ENCODE assay signal across 13 cellular contexts in the genomic region with DNA sequence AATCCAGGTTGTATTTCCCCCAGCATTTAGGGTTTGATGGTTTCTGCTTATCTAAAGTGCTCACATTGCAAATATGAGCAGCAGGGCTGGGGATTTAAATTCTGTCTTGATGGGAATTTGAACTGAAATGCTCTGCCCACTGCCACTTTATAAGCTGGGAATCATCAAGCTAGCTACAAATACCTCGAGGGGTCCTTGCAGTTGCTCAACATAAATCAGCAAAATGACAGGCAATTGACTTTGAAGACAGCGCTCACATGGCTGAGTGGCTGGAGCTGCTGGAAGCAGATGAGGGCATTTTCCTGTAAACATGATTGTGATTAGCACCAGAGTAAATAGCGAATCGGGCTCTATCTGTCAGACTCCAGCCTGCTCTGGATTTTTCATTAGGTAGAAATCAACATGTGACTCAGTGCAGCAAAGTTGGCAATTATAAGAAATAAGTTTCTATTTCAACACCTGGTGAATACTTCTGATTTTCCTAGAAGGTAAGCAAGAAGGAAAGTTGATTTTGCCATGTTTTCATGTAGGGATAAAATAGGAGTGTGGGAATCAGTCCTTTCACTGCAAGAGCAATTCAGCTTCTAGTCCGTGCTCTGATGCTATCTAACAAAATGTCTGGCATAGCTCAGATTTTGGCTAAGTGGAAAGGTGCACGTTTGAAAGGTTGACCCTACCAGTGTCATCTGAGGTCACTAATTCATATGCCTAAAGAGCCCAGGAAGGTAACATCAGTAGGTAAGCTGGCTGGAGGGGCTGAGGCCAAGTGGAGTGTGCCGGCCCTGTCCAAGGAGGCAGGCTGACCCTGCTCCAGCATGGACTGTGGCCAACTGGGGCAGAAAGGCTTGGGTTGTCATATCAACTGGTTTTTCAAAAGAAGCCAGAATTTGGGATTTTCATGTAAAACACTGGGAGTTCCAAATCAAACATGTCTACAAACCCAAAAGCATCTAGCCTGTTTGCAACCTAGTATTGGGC. TPM values are rescaled to one million over a fixed set of nuclear protein-coding genes. Genes with fewer than 3 reads are reported as not detected.
DNase-seq lines count a peak whose midpoint lies in the region; ATAC-seq and TF ChIP-seq lines count a peak whose summit lies in the region.
"Had no signal": no experiment of that assay in that cellular context is flagged by ENCODE, and none has a peak within 500 bp of the region (broad histone marks: within the 10 kb centered on the region; RNA-seq: fewer than 3 reads in every experiment).

No MANE protein-coding gene starts in this region.

- peaks cover 55% of the 10 kb centered on the region for H3K4me1 ChIP-seq in IMR-90 (ENCODE audit: control insufficient read depth, insufficient read depth, low read length)
- H3K4me1 ChIP-seq in endodermal cell (ENCODE audit: control insufficient read depth, insufficient read depth, low read length) = peaks cover 17% of the 10 kb centered on the region

- H4K91ac ChIP-seq in IMR-90 (ENCODE audit: insufficient read depth, low read depth, low read length) = peak overlapping the region; percentile 99

- no peak overlapping the region for H2AK9ac ChIP-seq in IMR-90 (replicated peaks; ENCODE audit: low read depth, low read length, poor library complexity)

- peak overlapping the region; percentile 51 for H3K27ac ChIP-seq in IMR-90 (ENCODE audit: insufficient read depth, low read length)
- no peak overlapping the region for H3K27ac ChIP-seq in endodermal cell (ENCODE audit: low read depth, low read length)

- H3K4ac ChIP-seq in IMR-90 (ENCODE audit: low read depth, low read length) = peak overlapping the region; percentile 83

- peak overlapping the region; percentile 20 to 81 for H4K8ac ChIP-seq in IMR-90 (ENCODE audit: low read depth in 2 of 2, low read length in 2 of 2)

- H3K14ac ChIP-seq in IMR-90 (replicated peaks; ENCODE audit: low read depth, low read length) = peak overlapping the region; percentile 53

- peak overlapping the region; percentile 99 for H2BK20ac ChIP-seq in IMR-90 (ENCODE audit: low read depth, low read length)

- H3K23ac ChIP-seq in IMR-90 (ENCODE audit: low read depth, low read length) = peak overlapping the region; percentile 34

- H3K9ac ChIP-seq in IMR-90 (ENCODE audit: low read depth, low read length) (no peak overlapping the region; the same call in 1 of the 2 replicates), endodermal cell (ENCODE audit: extremely low read depth, low read length, poor library complexity, severe bottlenecking) (no peak overlapping the region)

- H3K27me3 Mint-ChIP-seq in endodermal cell (ENCODE audit: insufficient read depth) = peaks cover 20% of the 10 kb centered on the region

- no peak overlapping the region for H3K27ac Mint-ChIP-seq in endodermal cell

- H3K36me3 ChIP-seq in IMR-90 (ENCODE audit: control insufficient read depth, insufficient read depth, low read length) (no peaks in the 10 kb centered on the region), endodermal cell (ENCODE audit: control insufficient read depth, insufficient read depth, low read length) (no peaks in the 10 kb centered on the region)
- H3K36me3 ChIP-seq: HAP-1, left lung had no signal

- CTCF ChIA-PET in IMR-90 (lab: Yijun Ruan, JAX) = interaction anchor here (0.6 to 2.1 kb wide), 6 partner anchors 12 to 430 kb away, joined by 3 to 15 read pairs (median 4); no protein-coding TSS in a partner anchor

- 59% methylated on average over 3 of the region's 7 CpGs; no CpG with 5 or more reads in 1 of the 2 experiments for WGBS in IMR-90 (ENCODE audit: extremely low coverage in 2 of 2, insufficient read length in 1 of 2), 2 experiments
- WGBS in endodermal cell (ENCODE audit: insufficient coverage in 1 of 2, insufficient read length in 1 of 2), 2 experiments = 86% methylated on average over 7 of the region's 7 CpGs

- no peaks in the 10 kb centered on the region for H3K9me3 Mint-ChIP-seq in endodermal cell

- POLR2A ChIA-PET in IMR-90 (lab: Charles Lee; ENCODE audit: unreplicated experiment) = interaction anchor here (0.9 to 2.0 kb wide), 2 partner anchors 179 to 241 kb away, joined by 4 to 6 read pairs; no protein-coding TSS in a partner anchor

- H2AFZ ChIP-seq in IMR-90 (replicated peaks; ENCODE audit: low read length, poor library complexity) = no peak overlapping the region

- H3K4me3 Mint-ChIP-seq in endodermal cell = no peak overlapping the region

- no peak for TF ChIP-seq RAD21 in IMR-90 (IDR thresholded peaks at IDR 0.05; ENCODE audit: low read length)

- peak overlapping the region; percentile 60 for H2AK5ac ChIP-seq in IMR-90 (ENCODE audit: low read depth, low read length)

- peak overlapping the region; percentile 90 for H3K18ac ChIP-seq in IMR-90 (ENCODE audit: low read depth, low read length)

- TF ChIP-seq CTCF in IMR-90 (conservative IDR thresholded peaks at IDR 0.05; ENCODE audit: low read depth, low read length) (no peak), endodermal cell (conservative IDR thresholded peaks at IDR 0.05) (no peak)

- ATAC-seq in IMR-90 (ENCODE audit: low read depth) (no peak), GM19328 (IDR thresholded peaks at IDR 0.05; ENCODE audit: unreplicated experiment) (no peak)
- ATAC-seq: left lung had no signal

- in situ Hi-C loops in IMR-90 (cut with MboI; ENCODE audit: low sequenced_read_pairs) = loop anchor here (10.0 kb wide), 1 partner anchor 192 kb away; no protein-coding TSS in a partner anchor

- H3K9me3 ChIP-seq in IMR-90 (ENCODE audit: control insufficient read depth, insufficient read depth, low read length) (no peaks in the 10 kb centered on the region), endodermal cell (ENCODE audit: control insufficient read depth, low read length) (no peaks in the 10 kb centered on the region)
- H3K9me3 ChIP-seq: HAP-1, left lung had no signal

- peaks cover 4 to 20% of the 10 kb centered on the region in 2 experiments; a peak in 3 of 4 replicates for H3K79me1 ChIP-seq in IMR-90 (ENCODE audit: low read depth in 1 of 2, low read length in 2 of 2)

- H3K27me3 ChIP-seq in IMR-90 (ENCODE audit: control insufficient read depth, insufficient read depth, low read length) = no peaks in the 10 kb centered on the region
- peaks cover 16% of the 10 kb centered on the region for H3K27me3 ChIP-seq in endodermal cell (ENCODE audit: control insufficient read depth, insufficient read depth, low read length, poor library complexity, severe bottlenecking)

- no peak for DNase-seq in IMR-90
- peak; percentile 84 for DNase-seq in NCI-H82 (lab: John Stamatoyannopoulos, UW)
- peak; percentile 21 for DNase-seq in endodermal cell
- DNase-seq in renal cortical epithelial cell (ENCODE audit: low read depth) = peak; percentile 38
- no peak for DNase-seq in NCI-H226
- no peak for DNase-seq in NCI-H146 treated with DMSO at 0.1 percent for 48 hours (lab: John Stamatoyannopoulos, UW; ENCODE audit: unreplicated experiment)
- no peak for DNase-seq in COLO829 (ENCODE audit: low spot score)
- DNase-seq: activated CD4-positive, alpha-beta T cell treated with anti-CD3 and anti-CD28 coated beads for 1 hour; activated naive CD4-positive, alpha-beta T cell; left lung had no signal

- peaks cover 34% of the 10 kb centered on the region for H3K9me1 ChIP-seq in IMR-90 (ENCODE audit: insufficient read depth, low read length)

- no peak overlapping the region for H3K4me2 ChIP-seq in IMR-90 (ENCODE audit: low read depth, low read length)

- peak overlapping the region; percentile 92 for H2BK15ac ChIP-seq in IMR-90 (ENCODE audit: low read depth, low read length)

- BruUV-seq in IMR-90 (replicated peaks; lab: Mats Ljungman, UMichigan) = no TSS peak

- peaks cover 51% of the 10 kb centered on the region for H3K4me1 Mint-ChIP-seq in endodermal cell

- H4K20me1 ChIP-seq in IMR-90 (ENCODE audit: insufficient read depth, low read length) = no peaks in the 10 kb centered on the region

- H3K36me3 Mint-ChIP-seq in endodermal cell (ENCODE audit: low read depth) = peaks cover 2% of the 10 kb centered on the region

- H2BK5ac ChIP-seq in IMR-90 (ENCODE audit: low read depth, low read length, poor library complexity, severe bottlenecking) = peak overlapping the region; percentile 95

- H4K5ac ChIP-seq in IMR-90 (ENCODE audit: low read depth, low read length) = peak overlapping the region; percentile 77

- H2BK120ac ChIP-seq in IMR-90 (ENCODE audit: low read depth, low read length) = peak overlapping the region; percentile 100

- H3K4me3 ChIP-seq in IMR-90 (ENCODE audit: insufficient read depth, low read depth, low read length) = no peak overlapping the region
- no peak overlapping the region for H3K4me3 ChIP-seq in endodermal cell (ENCODE audit: low read length)
- H3K4me3 ChIP-seq: HAP-1, left lung had no signal

- intact Hi-C loops in IMR-90 (cut with micrococcal nuclease) = loop anchor here (5.0 to 10.0 kb wide), 3 partner anchors 195 to 732 kb away; no protein-coding TSS in a partner anchor

- TF ChIP-seq POLR2A in IMR-90 (IDR thresholded peaks at IDR 0.05; ENCODE audit: low read depth, low read length) = no peak

- dilution Hi-C loops in IMR-90 (cut with HindIII; ENCODE audit: low sequenced_read_pairs, unreplicated experiment) = no loop called here

- no peak overlapping the region for H3K56ac ChIP-seq in IMR-90 (ENCODE audit: extremely low read depth, insufficient read depth, low read length)

TF ChIP-seq in IMR-90, 13 proteins besides CTCF, POLR2A, EP300 and RAD21:
- TF ChIP-seq MAFK (IDR thresholded peaks at IDR 0.05; ENCODE audit: low read depth, low read length) (peak; percentile 16; the same call in 1 of the 2 replicates), RCOR1 (IDR thresholded peaks at IDR 0.05; ENCODE audit: insufficient replicate concordance, low read length) (no peak)

RNA-seq across cellular contexts. Expression of gene MEDAG, which starts 39.1 kb away (rescaled TPM):
- total RNA-seq in IMR-90 (2012; rRNA removed) (0.28 and 0.36 TPM in 2 replicates), endodermal cell (under 1 TPM; 0.13 to 0.33 TPM), renal cortical epithelial cell (0.10 and 0.17 TPM in 2 replicates)
- 0.27 and 0.32 TPM in 2 replicates for polyA plus RNA-seq in IMR-90 (2012; rRNA removed)
- polyA plus RNA-seq in IMR-90 (2012; cell fraction: cytosol; rRNA removed) = 0.50 and 0.54 TPM in 2 replicates
- 0.35 and 1.4 TPM in 2 replicates for polyA plus RNA-seq in IMR-90 (2012; cell fraction: nucleus; rRNA removed; ENCODE audit: low replicate concordance)
- polyA plus RNA-seq in endodermal cell (2013, experiment 1 of 2) = 0.64 TPM
- 0.21 TPM for polyA plus RNA-seq in endodermal cell (2013, experiment 2 of 2)
- total RNA-seq: T-helper 2 cell treated with Interferon-gamma antibody and Interleukin-4, amounts not matched to agents 100 ng/mL and 5 ng/mL, for 36 hours had no signal

Comparison
In these comparisons a context has a peak if more than half of its experiments do, and no peak if none do; other contexts are left out.
1. DNase-seq: peak in NCI-H82 (single experiment), endodermal cell (single experiment) and renal cortical epithelial cell (single experiment); none in IMR-90 (single experiment), NCI-H226 (single experiment), NCI-H146 treated with DMSO at 0.1 percent for 48 hours (single experiment) and COLO829 (single experiment).